Comparison of ENCODE assay signal across 8 cellular contexts in the genomic region with DNA sequence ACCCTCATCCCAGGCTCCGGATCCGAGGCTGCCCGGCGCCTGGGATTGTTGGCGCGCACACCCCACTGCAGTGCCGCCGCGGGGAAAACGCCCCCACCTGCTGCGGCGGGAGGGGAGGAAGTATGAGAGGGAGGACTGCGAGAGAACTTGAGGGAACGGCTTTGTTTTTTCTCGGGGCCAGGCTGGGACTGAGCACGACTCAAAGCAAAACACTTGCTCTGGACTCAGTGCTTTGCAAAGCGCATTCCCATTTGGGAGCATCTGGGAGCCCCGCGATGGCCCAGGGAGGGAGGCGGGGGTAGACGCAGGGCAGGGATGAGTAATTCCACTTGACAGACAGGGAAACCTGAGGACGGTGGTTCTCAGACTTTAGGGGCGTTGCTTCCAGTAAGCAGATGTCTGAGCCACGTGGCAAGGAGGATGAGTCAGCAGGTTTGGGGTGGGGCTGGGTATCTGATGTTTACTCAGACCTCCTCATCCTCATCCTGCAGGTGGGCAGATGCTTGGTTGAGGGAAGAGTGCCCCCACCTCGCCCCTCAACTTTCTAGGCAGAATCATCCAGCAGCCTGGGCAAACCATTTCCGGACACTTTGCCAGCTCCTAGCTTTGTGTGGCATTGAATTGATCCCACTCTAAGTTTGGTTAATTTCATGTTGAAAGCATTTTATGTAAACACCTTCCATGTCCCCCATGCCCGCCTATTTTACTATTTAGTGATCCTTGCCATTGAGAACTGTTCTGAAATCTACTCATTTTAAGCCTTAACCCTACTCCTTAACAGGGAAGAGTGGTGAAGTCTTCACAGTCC. TPM values are rescaled to one million over a fixed set of nuclear protein-coding genes. Genes with fewer than 3 reads are reported as not detected.
DNase-seq lines count a peak whose midpoint lies in the region; ATAC-seq, FAIRE-seq and TF ChIP-seq lines count a peak whose summit lies in the region.

No MANE protein-coding gene starts in this region.

- no peaks in the 10 kb centered on the region for H4K20me1 ChIP-seq in OCI-LY7 (ENCODE audit: insufficient read depth, low read length)

- H2BK12ac ChIP-seq in neuronal stem cell (ENCODE audit: low read length) = peak overlapping the region; percentile 75

- H2AFZ ChIP-seq in OCI-LY7 (ENCODE audit: low read length) (peak overlapping the region; percentile 42; the same call in 1 of the 2 replicates), neuronal stem cell (ENCODE audit: low read length) (no peak overlapping the region)

- H3K4me3 ChIP-seq in A549 = peak overlapping the region; percentile 50
- H3K4me3 ChIP-seq in OCI-LY7 (ENCODE audit: low read depth, low read length, poor library complexity, severe bottlenecking) = peak overlapping the region; percentile 29
- H3K4me3 ChIP-seq in esophagus muscularis mucosa = peak overlapping the region; percentile 35 to 51 (median 38)
- H3K4me3 ChIP-seq in neuronal stem cell (ENCODE audit: low read length in 2 of 2) = peak overlapping the region; percentile 63 to 92
- peak overlapping the region in 3 of 5 donors; percentile 25 to 33 (median 30) for H3K4me3 ChIP-seq in subcutaneous abdominal adipose tissue (ENCODE audit: low read depth in 1 of 5, low read length in 5 of 5)

- no peaks in the 10 kb centered on the region for H3K36me3 ChIP-seq in OCI-LY7 (ENCODE audit: insufficient read depth, low read length)
- no peaks in the 10 kb centered on the region for H3K36me3 ChIP-seq in esophagus muscularis mucosa
- peaks cover 4 to 26% of the 10 kb centered on the region in 2 donors for H3K36me3 ChIP-seq in neuronal stem cell (replicated peaks in 1 of 2; ENCODE audit: control insufficient read depth in 2 of 2, insufficient read depth in 2 of 2, low read length in 2 of 2)
- no peaks in the 10 kb centered on the region for H3K36me3 ChIP-seq in subcutaneous abdominal adipose tissue (ENCODE audit: control insufficient read depth in 5 of 5, insufficient read depth in 5 of 5, low read length in 5 of 5)

- H3K27ac ChIP-seq in A549 (peak overlapping the region; percentile 63 to 87), OCI-LY7 (ENCODE audit: low read depth, low read length, poor library complexity, severe bottlenecking) (peak overlapping the region; percentile 58), esophagus muscularis mucosa (replicated peaks in 1 of 4) (no peak overlapping the region), neuronal stem cell (replicated peaks; ENCODE audit: low read length) (peak overlapping the region; percentile 80), subcutaneous abdominal adipose tissue (ENCODE audit: low read depth, low read length) (no peak overlapping the region)

- H3K9me2 ChIP-seq in OCI-LY7 (ENCODE audit: insufficient read depth, low read length) = no peaks in the 10 kb centered on the region

- H3K9ac ChIP-seq in neuronal stem cell (ENCODE audit: low read depth, low read length, poor library complexity) = peak overlapping the region; percentile 47
- no peak overlapping the region for H3K9ac ChIP-seq in subcutaneous abdominal adipose tissue (ENCODE audit: low read length in 5 of 5)

- no peaks in the 10 kb centered on the region; the same call in 1 of the 2 replicates for H3K79me2 ChIP-seq in OCI-LY7 (ENCODE audit: insufficient read depth, low read depth, low read length)

- H2BK15ac ChIP-seq in neuronal stem cell (ENCODE audit: low read length) = peak overlapping the region; percentile 40

- BruUV-seq in OCI-LY7 (replicated peaks; lab: Mats Ljungman, UMichigan) = no TSS peak

- H2BK120ac ChIP-seq in neuronal stem cell (ENCODE audit: low read depth, low read length) = peak overlapping the region; percentile 77

- no peak for FAIRE-seq in A549 (lab: Jason Lieb, UNC)

- H2AK5ac ChIP-seq in neuronal stem cell (ENCODE audit: low read depth, low read length) = peak overlapping the region; percentile 59

- TF ChIP-seq POLR2A in A549 (IDR thresholded peaks at IDR 0.05; ENCODE audit: low read length) = no peak
- peak; percentile 26 for TF ChIP-seq POLR2A in GM18526 (IDR thresholded peaks at IDR 0.05; ENCODE audit: extremely low read depth, insufficient read length)
- no peak for TF ChIP-seq POLR2A in esophagus muscularis mucosa (IDR thresholded peaks at IDR 0.05; ENCODE audit: low read depth)

- POLR2A ChIA-PET in A549 (lab: Yijun Ruan, JAX) = no interaction called here
- POLR2A ChIA-PET in OCI-LY7 (lab: Charles Lee) = no interaction called here

- H3K4ac ChIP-seq in neuronal stem cell (ENCODE audit: low read length) = no peak overlapping the region

- WGBS in A549 (ENCODE audit: missing lambda C conversion rate) = 5% methylated on average over 14 of the region's 27 CpGs
- WGBS in esophagus muscularis mucosa = 8% methylated on average over 14 of the region's 27 CpGs
- WGBS in neuronal stem cell (ENCODE audit: extremely low coverage in 2 of 2, insufficient read length in 2 of 2, insufficient replicate concordance in 1 of 2), 2 donors = no CpG with 5 or more reads among the region's 27 CpGs

- no peak overlapping the region for H3K14ac ChIP-seq in neuronal stem cell (ENCODE audit: low read length)

- H3K4me2 ChIP-seq in A549 (peak overlapping the region; percentile 97), OCI-LY7 (ENCODE audit: low read length) (peak overlapping the region; percentile 81), neuronal stem cell (ENCODE audit: insufficient read depth, low read length, poor library complexity, severe bottlenecking) (peak overlapping the region; percentile 86)

- intact Hi-C loops in OCI-LY7 (cut with micrococcal nuclease; ENCODE audit: unreplicated experiment) (no loop called here), esophagus muscularis mucosa (cut with DNase I) (no loop called here)

- peaks cover 0 to 93% (median 28%) of the 10 kb centered on the region in 4 donors for H3K27me3 ChIP-seq in esophagus muscularis mucosa
- no peaks in the 10 kb centered on the region for H3K27me3 ChIP-seq in neuronal stem cell (ENCODE audit: control insufficient read depth in 3 of 3, insufficient read depth in 3 of 3, low read depth in 1 of 3, low read length in 3 of 3)
- peaks cover 21 to 48% (median 41%) of the 10 kb centered on the region in 5 donors for H3K27me3 ChIP-seq in subcutaneous abdominal adipose tissue (ENCODE audit: control insufficient read depth in 5 of 5, insufficient read depth in 4 of 5, low read length in 5 of 5)

- no peak overlapping the region for H4K8ac ChIP-seq in neuronal stem cell (ENCODE audit: low read depth, low read length)

- H3K9me3 ChIP-seq in A549 (no peaks in the 10 kb centered on the region), OCI-LY7 (ENCODE audit: low read length) (no peaks in the 10 kb centered on the region), esophagus muscularis mucosa (no peaks in the 10 kb centered on the region), neuronal stem cell (replicated peaks in 1 of 2; ENCODE audit: control insufficient read depth in 2 of 2, insufficient read depth in 1 of 2, low read depth in 1 of 2, low read length in 2 of 2) (no peaks in the 10 kb centered on the region), subcutaneous abdominal adipose tissue (ENCODE audit: control insufficient read depth in 5 of 5, low read length in 5 of 5) (no peaks in the 10 kb centered on the region)

- no peaks in the 10 kb centered on the region for H3K79me1 ChIP-seq in neuronal stem cell (ENCODE audit: low read depth, low read length)

- H3K4me1 ChIP-seq in A549 (peaks cover 20% of the 10 kb centered on the region), OCI-LY7 (ENCODE audit: insufficient read depth, low read length, poor library complexity, severe bottlenecking) (peaks cover 71% of the 10 kb centered on the region), esophagus muscularis mucosa (peaks cover 22 to 28% (median 26%) of the 10 kb centered on the region in 4 donors), neuronal stem cell (ENCODE audit: control insufficient read depth in 2 of 2, insufficient read depth in 1 of 2, low read depth in 1 of 2, low read length in 2 of 2) (peaks cover 22 to 27% of the 10 kb centered on the region in 2 donors), subcutaneous abdominal adipose tissue (ENCODE audit: control insufficient read depth in 5 of 5, insufficient read depth in 5 of 5, low read length in 5 of 5) (peaks cover 2 to 21% (median 18%) of the 10 kb centered on the region in 5 donors)

- DNase-seq in A549 (ENCODE audit: low read depth in 1 of 2, low spot score in 1 of 2) (peak; percentile 79 to 93), HUDEP-2 (lab: John Stamatoyannopoulos, UW; ENCODE audit: unreplicated experiment in 76 of 76) (peak in 74 of 76 experiments; percentile 17 to 90 (median 70)), OCI-LY7 (ENCODE audit: low spot score) (peak; percentile 84), activated T-cell treated with anti-CD3 and anti-CD28 coated beads for 48 hours (ENCODE audit: low read depth) (peak; percentile 72), esophagus muscularis mucosa (ENCODE audit: extremely low spot score) (no peak), neuronal stem cell (ENCODE audit: low spot score) (peak; percentile 72)

- ATAC-seq in A549 = peak; percentile 96 to 97

- peak overlapping the region; percentile 93 for H3K18ac ChIP-seq in neuronal stem cell (ENCODE audit: low read length)

- TF ChIP-seq EP300 in A549 (IDR thresholded peaks at IDR 0.05) = no peak
- no peak for TF ChIP-seq EP300 in esophagus muscularis mucosa (IDR thresholded peaks at IDR 0.05)

- H2BK5ac ChIP-seq in neuronal stem cell (ENCODE audit: low read length) = peak overlapping the region; percentile 67

- CTCF ChIA-PET in A549 (lab: Yijun Ruan, JAX) = interaction anchor here (0.7 kb wide), 1 partner anchor 145 kb away, joined by 3 read pairs; no protein-coding TSS in a partner anchor
- CTCF ChIA-PET in OCI-LY7 (lab: Charles Lee; ENCODE audit: unreplicated experiment) = no interaction called here

- no peak for TF ChIP-seq RAD21 in A549 (conservative IDR thresholded peaks at IDR 0.05 in 1 of 2, IDR thresholded peaks at IDR 0.05 in 1 of 2)

- peak overlapping the region; percentile 34 for H3K23ac ChIP-seq in neuronal stem cell (ENCODE audit: low read depth, low read length, poor library complexity)

- no peak for TF ChIP-seq CTCF in A549 (IDR thresholded peaks at IDR 0.05)
- no peak for TF ChIP-seq CTCF in OCI-LY7 (conservative IDR thresholded peaks at IDR 0.05; ENCODE audit: low read length)
- no peak for TF ChIP-seq CTCF in esophagus muscularis mucosa (IDR thresholded peaks at IDR 0.05)

- H4K91ac ChIP-seq in neuronal stem cell (ENCODE audit: low read depth, low read length, poor library complexity) = no peak overlapping the region

RNA-seq across cellular contexts. Expression of a gene that starts 1.5 kb away (rescaled TPM):
- polyA plus RNA-seq in A549 (2011; rRNA removed) = 2.2 and 3.1 TPM in 2 replicates
- polyA plus RNA-seq in A549 (2012; cell fraction: cytosol; rRNA removed) = 0.36 and 0.48 TPM in 2 replicates
- 2.7 and 4.2 TPM in 2 replicates for polyA plus RNA-seq in A549 (2012; cell fraction: nucleus; rRNA removed)
- 1.1 to 2.2 TPM (median 1.5 TPM) in 3 replicates for polyA plus RNA-seq in A549 (2017; fragmentation: RNase III; extraction: RNeasy Plus Mini Kit Qiagen cat#74134 plus additional on column Dnase treatment)
- 3.3 and 5.2 TPM in 2 replicates for polyA minus RNA-seq in A549 (2011; rRNA and poly(A)+ RNA removed)
- total RNA-seq in OCI-LY7 (2014; rRNA removed; shearing (Covaris generic)) = 8.7 and 11.8 TPM in 2 replicates
- total RNA-seq in OCI-LY7 (2022) = 4.1 and 5.2 TPM in 2 replicates
- 1 to 10 TPM in 1 of 4 donors, under 1 TPM in 3; 0.19 to 1.2 (median 0.38) TPM for total RNA-seq in esophagus muscularis mucosa
- 42.5 TPM for polyA plus RNA-seq in neuronal stem cell (2013, experiment 1 of 2)
- polyA plus RNA-seq in neuronal stem cell (2013, experiment 2 of 2) = 40.0 TPM

RNA-seq across cellular contexts. Expression of a gene that starts 37.1 kb away (rescaled TPM):
- polyA plus RNA-seq in A549 (2011; rRNA removed) (not detected in 2 replicates), A549 (2017; fragmentation: RNase III; extraction: RNeasy Plus Mini Kit Qiagen cat#74134 plus additional on column Dnase treatment) (not detected in 3 replicates)
- not detected in 2 replicates for polyA plus RNA-seq in A549 (2012; cell fraction: cytosol; rRNA removed)
- not detected in 2 replicates for polyA plus RNA-seq in A549 (2012; cell fraction: nucleus; rRNA removed)
- polyA minus RNA-seq in A549 (2011; rRNA and poly(A)+ RNA removed) = not detected in 2 replicates
- total RNA-seq in OCI-LY7 (2014; rRNA removed; shearing (Covaris generic)) = 3.2 TPM in 1 of 2 replicates, not detected in the other
- total RNA-seq in OCI-LY7 (2022) (1.3 TPM in 1 of 2 replicates, not detected in the other), esophagus muscularis mucosa (not detected)
- polyA plus RNA-seq in neuronal stem cell (2013, experiment 1 of 2) = 1.1 TPM
- 1.2 TPM for polyA plus RNA-seq in neuronal stem cell (2013, experiment 2 of 2)

RNA-seq across cellular contexts. Expression of a gene that starts 41.0 kb away (rescaled TPM):
- polyA plus RNA-seq in A549 (2011; rRNA removed) (not detected in 2 replicates), A549 (2017; fragmentation: RNase III; extraction: RNeasy Plus Mini Kit Qiagen cat#74134 plus additional on column Dnase treatment) (not detected in 3 replicates)
- polyA plus RNA-seq in A549 (2012; cell fraction: cytosol; rRNA removed) = not detected in 2 replicates
- not detected in 2 replicates for polyA plus RNA-seq in A549 (2012; cell fraction: nucleus; rRNA removed)
- not detected in 2 replicates for polyA minus RNA-seq in A549 (2011; rRNA and poly(A)+ RNA removed)
- 0.21 and 0.35 TPM in 2 replicates for total RNA-seq in OCI-LY7 (2014; rRNA removed; shearing (Covaris generic))
- total RNA-seq in OCI-LY7 (2022) (0.61 TPM in 1 of 2 replicates, not detected in the other), esophagus muscularis mucosa (under 1 TPM in 3 of 4 donors, not detected in 1; 0.33 to 0.86 (median 0.83) TPM)
- polyA plus RNA-seq in neuronal stem cell (2013, experiment 1 of 2) = 0.14 TPM
- 0.12 TPM for polyA plus RNA-seq in neuronal stem cell (2013, experiment 2 of 2)

Comparison
In these comparisons a context has a peak if more than half of its experiments do, and no peak if none do; other contexts are left out.
1. H3K27ac ChIP-seq: peak in A549 (2 of 2), OCI-LY7 (single experiment) and neuronal stem cell (single experiment); none in esophagus muscularis mucosa (0 of 4) and subcutaneous abdominal adipose tissue (single experiment).
2. Peak in every context shown above with its lines, with median percentiles within 50 percentile points of each other: H3K4me2 ChIP-seq and H3K4me3 ChIP-seq.